In genomic region chr7:37448057-37448636, GRCh38 we compare ENCODE assay signal across 8 cellular contexts. TPM values are rescaled to one million over a fixed set of nuclear protein-coding genes. Genes with fewer than 3 reads are reported as not detected.
DNase-seq lines count a peak whose midpoint lies in the region; ATAC-seq and TF ChIP-seq lines count a peak whose summit lies in the region.

No MANE protein-coding gene starts in this region.

- CTCF ChIA-PET in CD8-positive, alpha-beta memory T cell (lab: Charles Lee): interaction anchor here (0.6 to 3.2 kb wide), 17 partner anchors 12 to 1086 kb away, joined by 3 to 18 read pairs (median 4); no protein-coding TSS in a partner anchor

- peak overlapping the region; percentile 96 to 100 (median 98) for H3K27ac Mint-ChIP-seq in CD8-positive, alpha-beta memory T cell

- peaks cover 0 to 6% of the 10 kb centered on the region in 2 donors for H3K27me3 Mint-ChIP-seq in CD8-positive, alpha-beta memory T cell

- POLR2A ChIA-PET in CD8-positive, alpha-beta memory T cell (lab: Charles Lee): interaction anchor here (0.7 to 2.6 kb wide), 7 partner anchors 94 to 1753 kb away, joined by 4 to 21 read pairs (median 5); partner anchors contain the start of genes AOAH, HERPUD2 and SEPTIN7

- H3K9me3 Mint-ChIP-seq in CD8-positive, alpha-beta memory T cell: peaks cover 0 to 2% (median 2%) of the 10 kb centered on the region in 5 donors

- H3K4me1 ChIP-seq in CD8-positive, alpha-beta memory T cell (ENCODE audit: insufficient read depth, low read length): peaks cover 31% of the 10 kb centered on the region

- no peak for TF ChIP-seq CTCF in NB4 (IDR thresholded peaks at IDR 0.05; ENCODE audit: low read depth, low read length)

- no peaks in the 10 kb centered on the region for H3K36me3 ChIP-seq in CD8-positive, alpha-beta memory T cell (ENCODE audit: insufficient read depth, low read length)

- H3K27me3 ChIP-seq in CD8-positive, alpha-beta memory T cell (ENCODE audit: insufficient read depth, low read length, poor library complexity, severe bottlenecking): no peaks in the 10 kb centered on the region

- ATAC-seq in GM21526 (IDR thresholded peaks at IDR 0.05; ENCODE audit: low FRiP score, unreplicated experiment): peak; percentile 24

- no peak for TF ChIP-seq POLR2A in NB4 (IDR thresholded peaks at IDR 0.05; ENCODE audit: extremely low read depth, insufficient read length)

- peak overlapping the region; percentile 92 to 99 (median 98) for H3K4me3 Mint-ChIP-seq in CD8-positive, alpha-beta memory T cell

- H3K9me3 ChIP-seq in CD8-positive, alpha-beta memory T cell (ENCODE audit: low read length): no peaks in the 10 kb centered on the region

- peak overlapping the region; percentile 65 for H3K4me3 ChIP-seq in CD8-positive, alpha-beta memory T cell (ENCODE audit: low read length)
- peak overlapping the region; percentile 62 for H3K4me3 ChIP-seq in NB4 (ENCODE audit: low read depth, low read length)

- H3K36me3 Mint-ChIP-seq in CD8-positive, alpha-beta memory T cell: peaks cover 0 to 17% (median 5%) of the 10 kb centered on the region in 3 donors

- DNase-seq in CD8-positive, alpha-beta memory T cell: peak in 2 of 5 donors; percentile 4 to 11
- DNase-seq in NB4 (ENCODE audit: low read depth): no peak
- peak; percentile 46 for DNase-seq in astrocyte of the hippocampus (ENCODE audit: low read depth, low spot score)
- DNase-seq in iPS-NIHi7 (ENCODE audit: extremely low spot score): peak; percentile 66
- peak; percentile 33 for DNase-seq in stimulated activated CD4-positive, alpha-beta T cell treated with anti-CD3 and anti-CD28 coated beads, Interleukin-4, amount 100 ng/mL, for 24 hours
- no peak for DNase-seq in SW 1271 (lab: John Stamatoyannopoulos, UW)
- DNase-seq in COLO668 (lab: John Stamatoyannopoulos, UW; ENCODE audit: unreplicated experiment): no peak

- peak overlapping the region; percentile 80 for H3K27ac ChIP-seq in CD8-positive, alpha-beta memory T cell (ENCODE audit: low read depth, low read length)

- H3K4me1 Mint-ChIP-seq in CD8-positive, alpha-beta memory T cell: peaks cover 52 to 65% (median 55%) of the 10 kb centered on the region in 3 donors

RNA-seq across cellular contexts. Expression of gene ELMO1, which starts 0.5 kb away (rescaled TPM):
- total RNA-seq in CD8-positive, alpha-beta memory T cell: 10 to 100 TPM; 66.2 to 74.4 TPM
- 65.6 TPM for polyA plus RNA-seq in CD8-positive, alpha-beta memory T cell

Comparison
In these comparisons a context has a peak if more than half of its experiments do, and no peak if none do; other contexts are left out.
1. DNase-seq: peak in astrocyte of the hippocampus (single experiment), iPS-NIHi7 (single experiment) and stimulated activated CD4-positive, alpha-beta T cell treated with anti-CD3 and anti-CD28 coated beads, Interleukin-4, amount 100 ng/mL, for 24 hours (single experiment); none in NB4 (single experiment), SW 1271 (0 of 2) and COLO668 (single experiment).